Comparison of ENCODE assay signal across 17 cellular contexts in the genomic region with DNA sequence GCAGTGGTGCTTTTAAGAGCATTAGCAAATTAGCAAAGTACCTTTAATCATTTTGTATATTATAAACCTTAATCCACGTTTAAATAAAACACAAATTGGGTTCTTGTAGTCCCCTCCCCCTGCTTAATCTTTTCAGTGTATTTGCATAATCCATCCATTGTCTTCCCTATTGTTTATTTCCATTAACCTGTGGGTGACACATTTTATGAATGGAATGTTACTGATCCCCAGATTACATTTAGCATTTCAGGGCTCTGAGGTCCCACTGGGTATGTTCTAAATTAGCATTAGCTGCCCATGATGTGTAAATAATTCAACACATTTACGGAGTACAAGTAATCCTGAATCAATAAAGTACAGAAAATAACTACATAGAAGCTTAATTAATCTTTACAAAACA.
DNase-seq lines count a peak whose midpoint lies in the region; ATAC-seq and TF ChIP-seq lines count a peak whose summit lies in the region.
"Had no signal": no experiment of that assay in that cellular context is flagged by ENCODE, and none has a peak within 500 bp of the region (broad histone marks: within the 10 kb centered on the region; RNA-seq: fewer than 3 reads in every experiment).

No MANE protein-coding gene starts in this region.

- H3K4me3 ChIP-seq in GM23338 (no peak overlapping the region), HUES48 (ENCODE audit: low read depth, low read length) (0 out of 2 replicates have a peak overlapping the region, but pooled peaks have one; percentile 6), mesendoderm (ENCODE audit: low read length) (no peak overlapping the region)
- H3K4me3 ChIP-seq: A549 had no signal

- CTCF ChIA-PET in WTC11 (lab: Charles Lee) = no interaction called here

- H3K9me2 ChIP-seq in GM23338 (ENCODE audit: insufficient read depth) = no peaks in the 10 kb centered on the region

- POLR2A ChIA-PET in WTC11 (lab: Charles Lee) = no interaction called here

- H3K18ac ChIP-seq in mesendoderm (ENCODE audit: low read length) = no peak overlapping the region

- no peaks in the 10 kb centered on the region for H3K27me3 Mint-ChIP-seq in GM23338 (ENCODE audit: insufficient read depth, low read depth, poor library complexity)
- H3K27me3 Mint-ChIP-seq in WTC11 (ENCODE audit: low read depth) = no peaks in the 10 kb centered on the region; the same call in 1 of the 2 replicates
- H3K27me3 Mint-ChIP-seq in osteocyte (ENCODE audit: unreplicated experiment) = no peaks in the 10 kb centered on the region
- H3K27me3 Mint-ChIP-seq: CD8-positive, alpha-beta memory T cell had no signal

- no peak overlapping the region for H3K56ac ChIP-seq in mesendoderm (ENCODE audit: low read length)

- ATAC-seq in GM23338 (peak; percentile 61), WTC11 (no peak)
- ATAC-seq in stimulated activated effector memory CD8-positive, alpha-beta T cell treated with anti-CD3 and anti-CD28 coated beads, Interleukin-12 subunit alpha, Interleukin-12 subunit beta, amount 100 ng/mL, for 72 hours = no peak
- ATAC-seq: A549 had no signal

- H3K4me1 Mint-ChIP-seq in GM23338 (peaks cover 66% of the 10 kb centered on the region), WTC11 (peaks cover 67% of the 10 kb centered on the region), osteocyte (ENCODE audit: unreplicated experiment) (no peaks in the 10 kb centered on the region)
- H3K4me1 Mint-ChIP-seq in stimulated activated effector memory CD8-positive, alpha-beta T cell treated with anti-CD3 and anti-CD28 coated beads, Interleukin-12 subunit alpha, Interleukin-12 subunit beta, amount 100 ng/mL, for 72 hours = no peaks in the 10 kb centered on the region
- H3K4me1 Mint-ChIP-seq: CD14-positive monocyte; CD8-positive, alpha-beta memory T cell had no signal

- no peaks in the 10 kb centered on the region for H3K79me2 ChIP-seq in GM23338 (replicated peaks; ENCODE audit: insufficient read depth)
- H3K79me2 ChIP-seq in mesendoderm (ENCODE audit: control insufficient read depth, insufficient read depth, low read length) = no peaks in the 10 kb centered on the region

- no peak overlapping the region for H4K5ac ChIP-seq in mesendoderm (ENCODE audit: low read length)

- H3K9ac ChIP-seq in HUES48 (ENCODE audit: low read depth, low read length) = no peak overlapping the region
- H3K9ac ChIP-seq in mesendoderm (ENCODE audit: low read length) = no peak overlapping the region

- H3K23ac ChIP-seq in mesendoderm (ENCODE audit: low read length) = no peak overlapping the region

- H4K8ac ChIP-seq in mesendoderm (ENCODE audit: low read depth, low read length) = no peak overlapping the region

- H3K9me3 ChIP-seq in HUES48 (ENCODE audit: control insufficient read depth, insufficient read depth, low read length) = peaks cover 10% of the 10 kb centered on the region; the same call in 1 of the 2 replicates
- H3K9me3 ChIP-seq: A549, Caco-2 had no signal

- H2AFZ ChIP-seq in GM23338 = no peak overlapping the region

- peaks cover 6% of the 10 kb centered on the region; the same call in 1 of the 2 replicates for H3F3A ChIP-seq in GM23338 (replicated peaks; ENCODE audit: low read depth)

- H3K4me1 ChIP-seq in GM23338 (ENCODE audit: insufficient read depth) (peaks cover 52% of the 10 kb centered on the region), HUES48 (ENCODE audit: control insufficient read depth, insufficient read depth, low read length) (peaks cover 58% of the 10 kb centered on the region), mesendoderm (ENCODE audit: control insufficient read depth, low read depth, low read length) (peaks cover 7% of the 10 kb centered on the region)
- H3K4me1 ChIP-seq: A549, Caco-2 had no signal

- H3K36me3 Mint-ChIP-seq in GM23338 (ENCODE audit: low read depth) (peaks cover 28% of the 10 kb centered on the region; the same call in 2 of the 3 replicates), WTC11 (peaks cover 22% of the 10 kb centered on the region), osteocyte (ENCODE audit: unreplicated experiment) (no peaks in the 10 kb centered on the region)
- H3K36me3 Mint-ChIP-seq in stimulated activated effector memory CD8-positive, alpha-beta T cell treated with anti-CD3 and anti-CD28 coated beads, Interleukin-12 subunit alpha, Interleukin-12 subunit beta, amount 100 ng/mL, for 72 hours = no peaks in the 10 kb centered on the region
- H3K36me3 Mint-ChIP-seq: CD14-positive monocyte; CD8-positive, alpha-beta memory T cell had no signal

- H3K27me3 ChIP-seq in GM23338 (ENCODE audit: insufficient read depth) (no peaks in the 10 kb centered on the region), HUES48 (ENCODE audit: control insufficient read depth, insufficient read depth, low read length) (no peaks in the 10 kb centered on the region), mesendoderm (ENCODE audit: insufficient read depth, low read length, poor library complexity) (no peaks in the 10 kb centered on the region)

- DNase-seq in GM23338 (ENCODE audit: low spot score) = peak; percentile 35
- DNase-seq in WTC11 (ENCODE audit: low spot score) = no peak
- peak; percentile 88 for DNase-seq in mesendoderm
- no peak for DNase-seq in NCI-H1417 treated with DMSO at 0.1 percent for 48 hours (lab: John Stamatoyannopoulos, UW)
- DNase-seq in activated CD4-positive, alpha-beta T cell treated with anti-CD3 and anti-CD28 coated beads, Interleukin-2, amount 50 U/mL, for 4 hours = no peak
- DNase-seq in stimulated activated effector memory CD8-positive, alpha-beta T cell treated with anti-CD3 and anti-CD28 coated beads, Interleukin-12 subunit alpha, Interleukin-12 subunit beta, amount 100 ng/mL, for 72 hours (ENCODE audit: low spot score in 2 of 2) = no peak
- DNase-seq in osteocyte (ENCODE audit: extremely low spot score, unreplicated experiment) = no peak
- DNase-seq: Caco-2; CD8-positive, alpha-beta memory T cell; DMS53; GF-D8; H7; IMR-90; KBM-7 had no signal

- H2BK120ac ChIP-seq in mesendoderm (ENCODE audit: low read depth, low read length) = no peak overlapping the region

- H3K4me2 ChIP-seq in GM23338 (peak overlapping the region; percentile 19), mesendoderm (ENCODE audit: low read length) (no peak overlapping the region)
- H3K4me2 ChIP-seq: A549 had no signal

- TF ChIP-seq CTCF in GM23338 (conservative IDR thresholded peaks at IDR 0.05; ENCODE audit: low read depth in 2 of 2) (no peak), WTC11 (IDR thresholded peaks at IDR 0.05) (no peak), osteocyte (IDR thresholded peaks at IDR 0.05) (no peak)

- H3K27ac Mint-ChIP-seq in GM23338 (peak overlapping the region; percentile 69), WTC11 (peak overlapping the region; percentile 69), osteocyte (ENCODE audit: unreplicated experiment) (no peak overlapping the region)
- no peak overlapping the region for H3K27ac Mint-ChIP-seq in stimulated activated effector memory CD8-positive, alpha-beta T cell treated with anti-CD3 and anti-CD28 coated beads, Interleukin-12 subunit alpha, Interleukin-12 subunit beta, amount 100 ng/mL, for 72 hours
- H3K27ac Mint-ChIP-seq: CD14-positive monocyte; CD8-positive, alpha-beta memory T cell had no signal

- H2BK5ac ChIP-seq in mesendoderm (ENCODE audit: low read length) = no peak overlapping the region

- WGBS in mesendoderm (ENCODE audit: extremely low coverage, insufficient coverage, low lambda C conversion rate) = no CpG with 5 or more reads among the region's 2 CpGs

- H3K27ac ChIP-seq in GM23338 (ENCODE audit: low read depth) (no peak overlapping the region), HUES48 (ENCODE audit: low read depth, low read length) (peak overlapping the region; percentile 88), mesendoderm (ENCODE audit: low read depth, low read length) (no peak overlapping the region)
- H3K27ac ChIP-seq: A549 had no signal

- no peak overlapping the region for H2BK15ac ChIP-seq in mesendoderm (replicated peaks; ENCODE audit: low read depth)

- no peak overlapping the region for H2AK5ac ChIP-seq in mesendoderm (ENCODE audit: low read length)

- H3K36me3 ChIP-seq in GM23338 (ENCODE audit: insufficient read depth) (peaks cover 4% of the 10 kb centered on the region; the same call in 1 of the 2 replicates), HUES48 (ENCODE audit: control insufficient read depth, insufficient read depth, low read length) (no peaks in the 10 kb centered on the region), mesendoderm (ENCODE audit: control insufficient read depth, insufficient read depth, low read length) (no peaks in the 10 kb centered on the region)

- no peaks in the 10 kb centered on the region for H4K20me1 ChIP-seq in GM23338 (replicated peaks; ENCODE audit: insufficient read depth)

- peaks cover 14% of the 10 kb centered on the region; the same call in 2 of the 3 replicates for H3K9me3 Mint-ChIP-seq in GM23338
- H3K9me3 Mint-ChIP-seq in WTC11 = peaks cover 19% of the 10 kb centered on the region
- peaks cover 8% of the 10 kb centered on the region for H3K9me3 Mint-ChIP-seq in stimulated activated effector memory CD8-positive, alpha-beta T cell treated with anti-CD3 and anti-CD28 coated beads, Interleukin-12 subunit alpha, Interleukin-12 subunit beta, amount 100 ng/mL, for 72 hours
- no peaks in the 10 kb centered on the region for H3K9me3 Mint-ChIP-seq in osteocyte (ENCODE audit: unreplicated experiment)

- no peaks in the 10 kb centered on the region for H3K79me1 ChIP-seq in mesendoderm (ENCODE audit: low read length)

- H3K4me3 Mint-ChIP-seq in GM23338 (0 out of 3 replicates have a peak overlapping the region, but pooled peaks have one; percentile 7), WTC11 (0 out of 2 replicates have a peak overlapping the region, but pooled peaks have one; percentile 5), osteocyte (ENCODE audit: unreplicated experiment) (no peak overlapping the region)
- no peak overlapping the region for H3K4me3 Mint-ChIP-seq in stimulated activated effector memory CD8-positive, alpha-beta T cell treated with anti-CD3 and anti-CD28 coated beads, Interleukin-12 subunit alpha, Interleukin-12 subunit beta, amount 100 ng/mL, for 72 hours
- H3K4me3 Mint-ChIP-seq: CD14-positive monocyte; CD8-positive, alpha-beta memory T cell had no signal

- H3K4ac ChIP-seq in mesendoderm (ENCODE audit: low read depth, low read length) = no peak overlapping the region

TF ChIP-seq in GM23338, 12 proteins besides CTCF, POLR2A, EP300 and RAD21 (continues in another document):
- no peak for TF ChIP-seq STAT1 (IDR thresholded peaks at IDR 0.05; ENCODE audit: unreplicated experiment)

TF ChIP-seq in WTC11, 78 proteins besides CTCF, POLR2A, EP300 and RAD21:
- TF ChIP-seq CREM (CRISPR knock-in tag; IDR thresholded peaks at IDR 0.05) = peak; percentile 37; the same call in 1 of the 2 replicates
- TF ChIP-seq KAT7 (CRISPR knock-in tag; IDR thresholded peaks at IDR 0.05; ENCODE audit: borderline replicate concordance) = no peak
- TF ChIP-seq TEAD1 (CRISPR knock-in tag; IDR thresholded peaks at IDR 0.05) = peak; percentile 70; the same call in 1 of the 2 replicates

Comparison
In these comparisons a context has a peak if more than half of its experiments do, and no peak if none do; other contexts are left out.
1. DNase-seq: peak in GM23338 (single experiment) and mesendoderm (single experiment); none in WTC11 (single experiment), NCI-H1417 treated with DMSO at 0.1 percent for 48 hours (single experiment), activated CD4-positive, alpha-beta T cell treated with anti-CD3 and anti-CD28 coated beads, Interleukin-2, amount 50 U/mL, for 4 hours (0 of 2), stimulated activated effector memory CD8-positive, alpha-beta T cell treated with anti-CD3 and anti-CD28 coated beads, Interleukin-12 subunit alpha, Interleukin-12 subunit beta, amount 100 ng/mL, for 72 hours (0 of 2) and osteocyte (single experiment).
2. H3K27ac Mint-ChIP-seq: peak in GM23338 (single experiment) and WTC11 (single experiment); none in stimulated activated effector memory CD8-positive, alpha-beta T cell treated with anti-CD3 and anti-CD28 coated beads, Interleukin-12 subunit alpha, Interleukin-12 subunit beta, amount 100 ng/mL, for 72 hours (single experiment) and osteocyte (single experiment).
3. H3K4me3 Mint-ChIP-seq: peak in GM23338 (single experiment) and WTC11 (single experiment); none in stimulated activated effector memory CD8-positive, alpha-beta T cell treated with anti-CD3 and anti-CD28 coated beads, Interleukin-12 subunit alpha, Interleukin-12 subunit beta, amount 100 ng/mL, for 72 hours (single experiment) and osteocyte (single experiment).